21 cellular contexts compared by ENCODE assay signal in genomic region chr21:30942192-30942591, GRCh38.
A peak's percentile ranks its signal among the peaks of the same experiment; 100 is the strongest.
DNase-seq lines count a peak whose midpoint lies in the region; ATAC-seq, FAIRE-seq and TF ChIP-seq lines count a peak whose summit lies in the region.
"Had no signal": no experiment of that assay in that cellular context is flagged by ENCODE, and none has a peak within 500 bp of the region (broad histone marks: within the 10 kb centered on the region; RNA-seq: fewer than 3 reads in every experiment).

No MANE protein-coding gene starts in this region.

- POLR2A ChIA-PET in H1 (lab: Charles Lee; ENCODE audit: partially characterized antibody), result no interaction called here

- H2AK5ac ChIP-seq in H1 (ENCODE audit: low read depth, low read length), result no peak overlapping the region

- no peak overlapping the region for H2BK15ac ChIP-seq in H1 (ENCODE audit: low read length)

- no peak for TF ChIP-seq EP300 in H1 (IDR thresholded peaks at IDR 0.05; ENCODE audit: borderline replicate concordance in 1 of 2, low read depth in 2 of 2, low read length in 2 of 2)

- H3K36me3 ChIP-seq in H1 (ENCODE audit: control insufficient read depth in 2 of 4, insufficient read depth in 4 of 4, low read length in 3 of 4), result no peaks in the 10 kb centered on the region
- H3K36me3 ChIP-seq: BLaER1 treated with 17β-estradiol and CSF1 and Interleukin-3, amounts not matched to agents 10 nM and 100 nM had no signal

- H2BK20ac ChIP-seq in H1 (ENCODE audit: low read length), result no peak overlapping the region

- ATAC-seq in GM18519 (IDR thresholded peaks at IDR 0.05; ENCODE audit: low FRiP score, unreplicated experiment), result no peak
- ATAC-seq: GM12878, K562 had no signal

- FAIRE-seq in H1 (lab: Jason Lieb, UNC), result no peak
- FAIRE-seq: G401.6, GM12878, GM18507, H54, K562 had no signal

- no peak overlapping the region for H3K18ac ChIP-seq in H1 (ENCODE audit: extremely low read depth, low read length)

- WGBS in H1 (ENCODE audit: extremely low coverage in 1 of 2, insufficient coverage in 1 of 2, insufficient read length in 1 of 2, insufficient replicate concordance in 2 of 2, low coverage in 1 of 2, low lambda C conversion rate in 2 of 2, missing lambda C conversion rate in 1 of 2), 2 experiments, result 88% methylated on average over 1 of the region's 1 CpG; no CpG with 5 or more reads in 1 of the 2 experiments

- no peaks in the 10 kb centered on the region for H3K27me3 ChIP-seq in H1 (replicated peaks in 1 of 4; ENCODE audit: control insufficient read depth in 3 of 4, extremely low read depth in 1 of 4, insufficient read depth in 3 of 4, low read length in 3 of 4)
- H3K27me3 ChIP-seq: BLaER1 treated with 17β-estradiol and CSF1 and Interleukin-3, amounts not matched to agents 10 nM and 100 nM had no signal

- no peaks in the 10 kb centered on the region for H3K9me3 ChIP-seq in H1 (ENCODE audit: insufficient read depth in 2 of 2, low read depth in 1 of 2, low read length in 1 of 2)

- 0 out of 2 replicates have a peak, but pooled peaks have one; percentile 5 for TF ChIP-seq CTCF in C4-2B (conservative IDR thresholded peaks at IDR 0.05)
- 0 out of 2 replicates have a peak, but pooled peaks have one; percentile 1 for TF ChIP-seq CTCF in GM12875 (IDR thresholded peaks at IDR 0.05; ENCODE audit: borderline replicate concordance, insufficient read depth, low read depth, low read length)
- TF ChIP-seq CTCF in NB4 (IDR thresholded peaks at IDR 0.05; ENCODE audit: low read depth, low read length), result no peak
- TF ChIP-seq CTCF in H1 (IDR thresholded peaks at IDR 0.05; ENCODE audit: control extremely low read depth in 1 of 3, insufficient read depth in 1 of 3, low read depth in 1 of 3, low read length in 3 of 3), result peak in 2 of 3 experiments; percentile 14 to 31; a peak in 2 of 4 replicates

- H3K79me1 ChIP-seq in H1 (ENCODE audit: low read depth, low read length), result no peaks in the 10 kb centered on the region

- no peak overlapping the region for H2BK120ac ChIP-seq in H1 (replicated peaks; ENCODE audit: low read depth, low read length)

- no peak overlapping the region for H2BK12ac ChIP-seq in H1 (ENCODE audit: low read depth, low read length)

- TF ChIP-seq POLR2A in NB4 (IDR thresholded peaks at IDR 0.05; ENCODE audit: extremely low read depth, insufficient read length), result no peak
- TF ChIP-seq POLR2A in H1 (IDR thresholded peaks at IDR 0.05; ENCODE audit: control extremely low read depth in 1 of 2, low read depth in 2 of 2, low read length in 2 of 2), result no peak

- H3K9ac ChIP-seq in H1 (replicated peaks in 1 of 4; ENCODE audit: extremely low read depth in 1 of 4, low read depth in 3 of 4, low read length in 3 of 4), result no peak overlapping the region
- H3K9ac ChIP-seq: BLaER1 treated with 17β-estradiol and CSF1 and Interleukin-3, amounts not matched to agents 10 nM and 100 nM had no signal

- peak; percentile 13 for DNase-seq in NB4 (ENCODE audit: low read depth)
- no peak for DNase-seq in H1 (ENCODE audit: low read depth in 1 of 2, low spot score in 2 of 2)
- no peak for DNase-seq in activated naive CD4-positive, alpha-beta T cell treated with anti-CD3 and anti-CD28 coated beads, Interleukin-2, amount 50 U/mL, for 16 hours
- DNase-seq in activated CD8-positive, alpha-beta memory T cell treated with anti-CD3 and anti-CD28 coated beads, Interleukin-2, amount 50 U/mL, for 4 hours, result no peak
- no peak for DNase-seq in posterior vena cava (ENCODE audit: low spot score)
- DNase-seq: 8988T; ACHN; Calu3; CD4-positive, alpha-beta T cell; DMS 273 treated with DMSO at 0.1 percent for 48 hours; DMS79 treated with DMSO at 0.1 percent for 48 hours; EL had no signal

- CTCF ChIA-PET in H1 (lab: Charles Lee; ENCODE audit: partially characterized antibody), result no interaction called here

- H2BK5ac ChIP-seq in H1 (ENCODE audit: low read depth, low read length), result no peak overlapping the region

- H3K56ac ChIP-seq in H1 (replicated peaks; ENCODE audit: insufficient read length, low read depth, low read length), result no peak overlapping the region

- peak; percentile 28 to 37; a peak in 3 of 4 replicates for TF ChIP-seq RAD21 in H1 (IDR thresholded peaks at IDR 0.05 in 1 of 2, conservative IDR thresholded peaks at IDR 0.05 in 1 of 2; ENCODE audit: low read depth in 2 of 2, low read length in 2 of 2)

- H3K4me2 ChIP-seq in H1 (ENCODE audit: insufficient read depth in 1 of 2, low read depth in 2 of 2, low read length in 2 of 2), result no peak overlapping the region
- H3K4me2 ChIP-seq: BLaER1 treated with 17β-estradiol and CSF1 and Interleukin-3, amounts not matched to agents 10 nM and 100 nM had no signal

- no peaks in the 10 kb centered on the region for H3K23me2 ChIP-seq in H1 (ENCODE audit: low read depth, low read length)

- H2AFZ ChIP-seq in H1 (ENCODE audit: low read length), result no peak overlapping the region

- H3K23ac ChIP-seq in H1 (ENCODE audit: insufficient read length), result no peak overlapping the region

- H4K5ac ChIP-seq in H1 (ENCODE audit: insufficient read length, low read depth, low read length), result no peak overlapping the region

- no peak overlapping the region for H4K91ac ChIP-seq in H1 (replicated peaks; ENCODE audit: insufficient read length, low read length)

- intact Hi-C loops in posterior vena cava (cut with DNase I), result no loop called here

- no peak overlapping the region for H3K4ac ChIP-seq in H1 (replicated peaks; ENCODE audit: insufficient read length, low read depth, low read length)

- no peaks in the 10 kb centered on the region for H3K79me2 ChIP-seq in H1 (ENCODE audit: control insufficient read depth in 1 of 2, insufficient read depth in 2 of 2, low read length in 2 of 2)

- H3K4me3 ChIP-seq in GM12875 (ENCODE audit: low read depth, low read length), result no peak overlapping the region
- H3K4me3 ChIP-seq in NB4 (ENCODE audit: low read depth, low read length), result no peak overlapping the region
- no peak overlapping the region for H3K4me3 ChIP-seq in H1 (ENCODE audit: extremely low read depth in 1 of 4, insufficient read depth in 2 of 4, low read depth in 3 of 4, low read length in 4 of 4)
- H3K4me3 ChIP-seq: BLaER1 treated with 17β-estradiol and CSF1 and Interleukin-3, amounts not matched to agents 10 nM and 100 nM; GM12878; K562 had no signal

- no peak overlapping the region for H3K27ac ChIP-seq in C4-2B
- no peak overlapping the region for H3K27ac ChIP-seq in H1 (ENCODE audit: low read depth, low read length)
- H3K27ac ChIP-seq: BLaER1 treated with 17β-estradiol and CSF1 and Interleukin-3, amounts not matched to agents 10 nM and 100 nM had no signal

- H4K20me1 ChIP-seq in H1 (replicated peaks in 1 of 2; ENCODE audit: control insufficient read depth in 1 of 2, insufficient read depth in 2 of 2, low read length in 2 of 2), result no peaks in the 10 kb centered on the region
- H4K20me1 ChIP-seq: BLaER1 treated with 17β-estradiol and CSF1 and Interleukin-3, amounts not matched to agents 10 nM and 100 nM had no signal

- H3K4me1 ChIP-seq in H1 (replicated peaks in 1 of 4; ENCODE audit: control insufficient read depth in 3 of 4, insufficient read depth in 4 of 4, low read length in 3 of 4), result no peaks in the 10 kb centered on the region
- H3K4me1 ChIP-seq: BLaER1 treated with 17β-estradiol and CSF1 and Interleukin-3, amounts not matched to agents 10 nM and 100 nM had no signal

- H3K14ac ChIP-seq in H1 (ENCODE audit: insufficient read length), result no peak overlapping the region

- H4K8ac ChIP-seq in H1 (ENCODE audit: extremely low read depth, insufficient read depth, low read length), result no peak overlapping the region

TF ChIP-seq in H1, 55 proteins besides CTCF, POLR2A, EP300 and RAD21 (continues in another document):
- no peak for TF ChIP-seq TAF1 (IDR thresholded peaks at IDR 0.05; ENCODE audit: low read depth, low read length)
- TF ChIP-seq MAFK (IDR thresholded peaks at IDR 0.05; ENCODE audit: low read depth, low read length), result no peak
- TF ChIP-seq TEAD4 (IDR thresholded peaks at IDR 0.05; ENCODE audit: low read depth, low read length), result no peak
- no peak for TF ChIP-seq CHD2 (IDR thresholded peaks at IDR 0.05; ENCODE audit: low read length)
- no peak for TF ChIP-seq GTF2F1 (IDR thresholded peaks at IDR 0.05; ENCODE audit: borderline replicate concordance, low read depth, low read length)
